Comparison of ENCODE assay signal across 37 cellular contexts in genomic region chr6:113178349-113178748, GRCh38.
A peak's percentile ranks its signal among the peaks of the same experiment; 100 is the strongest.
DNase-seq lines count a peak whose midpoint lies in the region; ATAC-seq, FAIRE-seq and TF ChIP-seq lines count a peak whose summit lies in the region.
"Had no signal": no experiment of that assay in that cellular context is flagged by ENCODE, and none has a peak within 500 bp of the region (broad histone marks: within the 10 kb centered on the region; RNA-seq: fewer than 3 reads in every experiment).

No MANE protein-coding gene starts in this region.

- H3K36me3 ChIP-seq in bronchial epithelial cell (ENCODE audit: control insufficient read depth, insufficient read depth, low read length) (no peaks in the 10 kb centered on the region), suprapubic skin (no peaks in the 10 kb centered on the region)
- H3K36me3 ChIP-seq: spleen, thyroid gland, uterus had no signal

- no peak for ATAC-seq in GM18858 (IDR thresholded peaks at IDR 0.05; ENCODE audit: unreplicated experiment)
- ATAC-seq: activated T-cell treated with anti-CD3 and anti-CD28 coated beads, Interleukin-2, amount 50 U/mL, for 72 hours; HepG2; right cardiac atrium; stimulated activated naive CD8-positive, alpha-beta T cell treated with anti-CD3 and anti-CD28 coated beads, Interleukin-15, amount 100 ng/mL, for 72 hours had no signal

- H3K4me1 ChIP-seq in H9 (ENCODE audit: insufficient read depth, low read length) (no peaks in the 10 kb centered on the region), suprapubic skin (peaks cover 3% of the 10 kb centered on the region)
- H3K4me1 ChIP-seq: spleen, thyroid gland, uterus had no signal

- H3K14ac ChIP-seq in H9 (ENCODE audit: insufficient read depth, low read length): no peak overlapping the region

- H4K5ac ChIP-seq in H9 (ENCODE audit: insufficient read length, low read depth, low read length): no peak overlapping the region

- H3K4ac ChIP-seq in H9 (ENCODE audit: low read depth, low read length): no peak overlapping the region

- no peak overlapping the region for H3K23ac ChIP-seq in H9 (ENCODE audit: insufficient read length, low read depth, low read length)

- no peak overlapping the region for H2BK15ac ChIP-seq in H9 (ENCODE audit: low read depth, low read length)

- H3K56ac ChIP-seq in H9 (ENCODE audit: insufficient read length, low read depth, low read length): no peak overlapping the region

- no peak overlapping the region for H2AK5ac ChIP-seq in H9 (ENCODE audit: insufficient read length, low read length)

- H3K79me2 ChIP-seq in H9 (ENCODE audit: insufficient read depth, low read length): no peaks in the 10 kb centered on the region

- H3K18ac ChIP-seq in H9 (ENCODE audit: insufficient read length, low read depth, low read length): no peak overlapping the region

- H3K4me3 ChIP-seq in bronchial epithelial cell (ENCODE audit: low read depth, low read length) (no peak overlapping the region), suprapubic skin (no peak overlapping the region)
- H3K4me3 ChIP-seq: dorsolateral prefrontal cortex, spleen, thyroid gland, uterus had no signal

- no peak overlapping the region for H3K4me3 Mint-ChIP-seq in H9
- H3K4me3 Mint-ChIP-seq: activated CD4-positive, alpha-beta memory T cell treated with anti-CD3 and anti-CD28 coated beads for 36 hours; activated T-cell treated with anti-CD3 and anti-CD28 coated beads, Interleukin-2, amount 50 U/mL, for 72 hours; B cell; brain; CD4-positive, alpha-beta memory T cell; naive B cell; stimulated activated naive CD8-positive, alpha-beta T cell treated with anti-CD3 and anti-CD28 coated beads, Interleukin-15, amount 100 ng/mL, for 72 hours had no signal

- TF ChIP-seq CTCF in bronchial epithelial cell (IDR thresholded peaks at IDR 0.05; ENCODE audit: insufficient read depth, low read length, severe bottlenecking) (no peak), H9 (conservative IDR thresholded peaks at IDR 0.05) (no peak), suprapubic skin (IDR thresholded peaks at IDR 0.05) (no peak)

- H3K27me3 Mint-ChIP-seq in H9 (ENCODE audit: low read depth): no peaks in the 10 kb centered on the region
- H3K27me3 Mint-ChIP-seq: activated CD4-positive, alpha-beta memory T cell treated with anti-CD3 and anti-CD28 coated beads for 36 hours; brain; CD4-positive, alpha-beta memory T cell; stimulated activated naive CD8-positive, alpha-beta T cell treated with anti-CD3 and anti-CD28 coated beads, Interleukin-15, amount 100 ng/mL, for 72 hours had no signal

- FAIRE-seq in bronchial epithelial cell (lab: Jason Lieb, UNC): no peak
- FAIRE-seq: endometrium, GM12891, HepG2, islet of Langerhans had no signal

- no peaks in the 10 kb centered on the region for H3K79me1 ChIP-seq in H9 (ENCODE audit: insufficient read depth, low read depth, low read length, poor library complexity, severe bottlenecking)

- no peak for TF ChIP-seq POLR2A in suprapubic skin (IDR thresholded peaks at IDR 0.05)

- H4K20me1 ChIP-seq in H9 (ENCODE audit: control insufficient read depth, insufficient read depth, insufficient read length): no peaks in the 10 kb centered on the region

- no peak overlapping the region for H2BK5ac ChIP-seq in H9 (ENCODE audit: insufficient read length, low read length)

- H3K27ac Mint-ChIP-seq in H9: no peak overlapping the region
- H3K27ac Mint-ChIP-seq: activated CD4-positive, alpha-beta memory T cell treated with anti-CD3 and anti-CD28 coated beads for 36 hours; activated T-cell treated with anti-CD3 and anti-CD28 coated beads, Interleukin-2, amount 50 U/mL, for 72 hours; B cell; brain; CD4-positive, alpha-beta memory T cell; naive B cell; stimulated activated naive CD8-positive, alpha-beta T cell treated with anti-CD3 and anti-CD28 coated beads, Interleukin-15, amount 100 ng/mL, for 72 hours had no signal

- DNase-seq in ELR (ENCODE audit: low read depth) (peak; percentile 33), NCI-H82 (lab: John Stamatoyannopoulos, UW) (peak; percentile 91), bronchial epithelial cell (ENCODE audit: low read depth) (peak; percentile 44), iris pigment epithelial cell (ENCODE audit: low read depth) (peak; percentile 47), H9 (no peak), NCI-H1105 (lab: John Stamatoyannopoulos, UW) (no peak), suprapubic skin (ENCODE audit: low spot score in 2 of 2) (no peak)
- DNase-seq: activated CD4-positive, alpha-beta memory T cell treated with anti-CD3 and anti-CD28 coated beads for 36 hours; activated CD4-positive, CD25-positive, alpha-beta regulatory T cell treated with anti-CD3 and anti-CD28 coated beads, Interleukin-2, amount 50 U/mL, for 72 hours; activated naive CD4-positive, alpha-beta T cell; activated T-cell treated with anti-CD3 and anti-CD28 coated beads, Interleukin-2, amount 50 U/mL, for 72 hours; CD4-positive, alpha-beta memory T cell; dorsolateral prefrontal cortex; HCEC 1CT; Karpas-422; midbrain; MV-4-11; naive B cell; NCI-H1436 treated with DMSO at 0.1 percent for 48 hours; NCI-H345; NCI-H69; right cardiac atrium; spleen; stimulated activated CD4-positive, alpha-beta T cell treated with anti-CD3 and anti-CD28 coated beads, Interleukin-2, amount 100 ng/mL, for 24 hours; stimulated activated CD8-positive, alpha-beta memory T cell treated with anti-CD3 and anti-CD28 coated beads, Interleukin-4, amount 100 ng/mL, for 48 hours; stimulated activated naive CD8-positive, alpha-beta T cell treated with anti-CD3 and anti-CD28 coated beads, Interleukin-15, amount 100 ng/mL, for 72 hours; T-helper 1 cell; thyroid gland; uterus had no signal

- no peaks in the 10 kb centered on the region for H3K9me3 ChIP-seq in H9 (ENCODE audit: control insufficient read depth, low read depth, low read length)
- no peaks in the 10 kb centered on the region for H3K9me3 ChIP-seq in suprapubic skin
- H3K9me3 ChIP-seq: spleen, thyroid gland, uterus had no signal

- H3T11ph ChIP-seq in H9 (ENCODE audit: low read length): no peak overlapping the region

- no peaks in the 10 kb centered on the region for H3K36me3 Mint-ChIP-seq in H9 (ENCODE audit: insufficient read depth in 1 of 3, low read depth in 3 of 3)
- H3K36me3 Mint-ChIP-seq: activated CD4-positive, alpha-beta memory T cell treated with anti-CD3 and anti-CD28 coated beads for 36 hours; brain; CD4-positive, alpha-beta memory T cell; naive B cell had no signal

- no peak overlapping the region for H3K4me2 ChIP-seq in H9 (ENCODE audit: insufficient read depth, insufficient read length, low read length)

- no peak overlapping the region for H2BK12ac ChIP-seq in H9 (ENCODE audit: insufficient read length, low read depth, low read length)

- no peaks in the 10 kb centered on the region for H3K23me2 ChIP-seq in H9 (ENCODE audit: insufficient read length, low read depth, low read length, poor library complexity, severe bottlenecking)

- no peaks in the 10 kb centered on the region; a peak in 1 of 5 replicates for H3K9me3 Mint-ChIP-seq in H9
- H3K9me3 Mint-ChIP-seq: naive B cell had no signal

- H3K9ac ChIP-seq in H9 (ENCODE audit: extremely low read depth, insufficient read length, low read length): no peak overlapping the region

- no peaks in the 10 kb centered on the region for H3K27me3 ChIP-seq in bronchial epithelial cell (ENCODE audit: control insufficient read depth, insufficient read depth, low read length)
- no peaks in the 10 kb centered on the region for H3K27me3 ChIP-seq in H9 (ENCODE audit: insufficient read depth, low read length)
- H3K27me3 ChIP-seq in suprapubic skin: no peaks in the 10 kb centered on the region
- H3K27me3 ChIP-seq: dorsolateral prefrontal cortex, spleen, thyroid gland, uterus had no signal

- H4K8ac ChIP-seq in H9 (replicated peaks; ENCODE audit: insufficient read length, low read depth, low read length): no peak overlapping the region

- peaks cover 0 to 5% of the 10 kb centered on the region in 2 experiments; a peak in 2 of 4 replicates for H3K4me1 Mint-ChIP-seq in H9
- H3K4me1 Mint-ChIP-seq: B cell; CD4-positive, alpha-beta memory T cell; naive B cell; stimulated activated naive CD8-positive, alpha-beta T cell treated with anti-CD3 and anti-CD28 coated beads, Interleukin-15, amount 100 ng/mL, for 72 hours had no signal

- no peak overlapping the region for H2BK120ac ChIP-seq in H9 (ENCODE audit: low read depth, low read length, poor library complexity, severe bottlenecking)

- H2BK20ac ChIP-seq in H9 (ENCODE audit: low read depth, low read length, poor library complexity, severe bottlenecking): no peak overlapping the region

- H2AFZ ChIP-seq in H9 (ENCODE audit: low read length): no peak overlapping the region

- no peak overlapping the region for H4K91ac ChIP-seq in H9 (ENCODE audit: insufficient read length, low read depth, low read length)

- TF ChIP-seq EP300 in suprapubic skin (IDR thresholded peaks at IDR 0.05): no peak

- no peak overlapping the region for H3K27ac ChIP-seq in H9 (ENCODE audit: insufficient read length, low read depth, low read length)
- H3K27ac ChIP-seq in suprapubic skin: no peak overlapping the region
- H3K27ac ChIP-seq: dorsolateral prefrontal cortex, RWPE1, spleen, thyroid gland, uterus had no signal

Comparison
In these comparisons a context has a peak if more than half of its experiments do, and no peak if none do; other contexts are left out.
1. DNase-seq: peak in ELR (single experiment), NCI-H82 (single experiment), bronchial epithelial cell (single experiment) and iris pigment epithelial cell (single experiment); none in H9 (single experiment), NCI-H1105 (single experiment) and suprapubic skin (0 of 2).